1 cellular context compared by ENCODE assay signal in genomic region chr1:27569088-27569459, GRCh38.
TF ChIP-seq lines count a peak whose summit lies in the region.

No MANE protein-coding gene starts in this region.

TF ChIP-seq in SK-N-SH, 30 proteins besides CTCF, POLR2A, EP300 and RAD21 (continued from another document):
- TF ChIP-seq USF1 (IDR thresholded peaks at IDR 0.05; ENCODE audit: borderline replicate concordance, low read depth): no peak
